13 cellular contexts compared by ENCODE assay signal in genomic region chr21:25870084-25870483, GRCh38.
A peak's percentile ranks its signal among the peaks of the same experiment; 100 is the strongest.
DNase-seq lines count a peak whose midpoint lies in the region; ATAC-seq lines count a peak whose summit lies in the region.
"Had no signal": no experiment of that assay in that cellular context is flagged by ENCODE, and none has a peak within 500 bp of the region (broad histone marks: within the 10 kb centered on the region; RNA-seq: fewer than 3 reads in every experiment).

No MANE protein-coding gene starts in this region.

- ATAC-seq in HG02588 (IDR thresholded peaks at IDR 0.05; ENCODE audit: unreplicated experiment) = no peak
- ATAC-seq: A549 had no signal

- H3K27ac ChIP-seq in cingulate gyrus (ENCODE audit: low read depth, low read length) (peak overlapping the region; percentile 44), layer of hippocampus (ENCODE audit: low read depth, low read length) (peak overlapping the region; percentile 43)
- H3K27ac ChIP-seq: A549, BLaER1 had no signal

- no peaks in the 10 kb centered on the region for H3K27me3 ChIP-seq in layer of hippocampus (ENCODE audit: control insufficient read depth, insufficient read depth, low read length)
- H3K27me3 ChIP-seq: BLaER1 had no signal

- DNase-seq in pons (ENCODE audit: low spot score) = peak; percentile 97
- DNase-seq in stimulated activated CD8-positive, alpha-beta memory T cell treated with anti-CD3 and anti-CD28 coated beads, Interleukin-4, amount 100 ng/mL, for 48 hours = no peak
- DNase-seq in NCI-H1436 (lab: John Stamatoyannopoulos, UW) = no peak
- DNase-seq in UCSD-AML1 (lab: John Stamatoyannopoulos, UW; ENCODE audit: unreplicated experiment) = no peak
- DNase-seq: DMS53, GF-D8, HCEC 1CT, HFFc6 had no signal
